ENCODE assay signal across 1 cellular context in the genomic region with DNA sequence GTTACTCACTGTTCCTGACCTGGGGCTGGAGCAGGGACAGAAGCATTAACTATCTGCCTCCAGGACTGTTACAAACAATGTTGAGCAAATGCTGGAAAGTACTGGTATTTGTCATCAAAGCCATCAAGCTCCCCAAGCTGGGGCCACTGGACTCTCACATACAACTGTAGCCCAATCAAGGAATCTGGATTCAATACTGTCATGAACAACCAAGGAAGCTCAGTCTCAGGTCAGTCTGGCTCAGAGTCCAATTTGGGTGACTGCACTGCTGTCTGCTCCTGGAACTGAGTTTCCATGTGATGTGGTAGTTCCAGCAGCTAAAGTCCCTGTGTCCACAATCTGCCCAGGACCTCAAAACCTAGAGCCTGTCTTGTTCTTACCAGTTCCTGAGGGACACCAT.
TF ChIP-seq lines count a peak whose summit lies in the region.

No MANE protein-coding gene starts in this region.

TF ChIP-seq in HepG2, 621 proteins besides CTCF, POLR2A, EP300 and RAD21 (continued from another document):
- TF ChIP-seq ZNF570 (CRISPR knock-in tag; IDR thresholded peaks at IDR 0.05; ENCODE audit: borderline replicate concordance) (no peak), ZFYVE20 (CRISPR knock-in tag; IDR thresholded peaks at IDR 0.05; ENCODE audit: borderline replicate concordance, low read depth) (no peak), ZNF275 (CRISPR knock-in tag; IDR thresholded peaks at IDR 0.05; ENCODE audit: borderline replicate concordance) (no peak), SUZ12 (IDR thresholded peaks at IDR 0.05; ENCODE audit: low read depth, low read length) (no peak), HNF4A (CRISPR knock-in tag; IDR thresholded peaks at IDR 0.05) (0 out of 2 replicates have a peak, but pooled peaks have one; percentile 17)
